In genomic region chr14:22383515-22384166, GRCh38 we compare ENCODE assay signal across 10 cellular contexts.
DNase-seq lines count a peak whose midpoint lies in the region; ATAC-seq and TF ChIP-seq lines count a peak whose summit lies in the region.
"Had no signal": no experiment of that assay in that cellular context is flagged by ENCODE, and none has a peak within 500 bp of the region (broad histone marks: within the 10 kb centered on the region; RNA-seq: fewer than 3 reads in every experiment).

No MANE protein-coding gene starts in this region.

- H3K4me3 Mint-ChIP-seq in nephron progenitor cell: no peak overlapping the region

- H3K4me1 ChIP-seq in effector memory CD4-positive, alpha-beta T cell (ENCODE audit: control insufficient read depth, insufficient read depth, low read length, poor library complexity, severe bottlenecking): no peaks in the 10 kb centered on the region
- H3K4me1 ChIP-seq in tibial artery: peaks cover 0 to 34% (median 15%) of the 10 kb centered on the region in 4 donors

- intact Hi-C loops in tibial artery (cut with DNase I; ENCODE audit: low total_unique reads): loop anchor here (5.0 kb wide), 1 partner anchor 66 kb away; no protein-coding TSS in a partner anchor

- peaks cover 45% of the 10 kb centered on the region for H3K4me1 Mint-ChIP-seq in nephron progenitor cell

- no peak for TF ChIP-seq CTCF in GM12864 (IDR thresholded peaks at IDR 0.05; ENCODE audit: low read depth, low read length, missing control alignments)
- no peak for TF ChIP-seq CTCF in nephron progenitor cell (IDR thresholded peaks at IDR 0.05)
- TF ChIP-seq CTCF in tibial artery (IDR thresholded peaks at IDR 0.05): no peak

- peak overlapping the region; percentile 55 for H3K27ac ChIP-seq in effector memory CD4-positive, alpha-beta T cell (ENCODE audit: insufficient read depth, low read length, poor library complexity, severe bottlenecking)
- H3K27ac ChIP-seq in tibial artery: no peak overlapping the region

- ATAC-seq in GM19351 (IDR thresholded peaks at IDR 0.05; ENCODE audit: unreplicated experiment) (peak; percentile 46), HG03064 (IDR thresholded peaks at IDR 0.05; ENCODE audit: low read depth, unreplicated experiment) (peak; percentile 34)

- DNase-seq in GM12864 (ENCODE audit: low read depth): peak; percentile 71
- DNase-seq in effector memory CD4-positive, alpha-beta T cell: peak in 1 of 3 donors; percentile 1
- DNase-seq in nephron progenitor cell: no peak
- no peak for DNase-seq in tibial artery
- DNase-seq in stimulated activated naive CD4-positive, alpha-beta T cell treated with Interleukin-2 at 50 U/mL for 16 hours (lab: John Stamatoyannopoulos, UW): no peak
- DNase-seq in DMS153 (lab: John Stamatoyannopoulos, UW): no peak
- DNase-seq: anterior cingulate cortex, DMS79 treated with DMSO at 0.1 percent for 48 hours had no signal

- H3K27me3 ChIP-seq in effector memory CD4-positive, alpha-beta T cell (replicated peaks; ENCODE audit: control insufficient read depth, insufficient read depth, low read length, poor library complexity, severe bottlenecking): no peaks in the 10 kb centered on the region
- peaks cover 0 to 6% of the 10 kb centered on the region in 2 donors for H3K27me3 ChIP-seq in tibial artery

- H3K9me3 ChIP-seq in effector memory CD4-positive, alpha-beta T cell (ENCODE audit: control insufficient read depth, low read length): no peaks in the 10 kb centered on the region
- no peaks in the 10 kb centered on the region for H3K9me3 ChIP-seq in tibial artery

- H3K36me3 Mint-ChIP-seq in nephron progenitor cell (ENCODE audit: low read depth): no peaks in the 10 kb centered on the region

- no peaks in the 10 kb centered on the region for H3K36me3 ChIP-seq in effector memory CD4-positive, alpha-beta T cell (ENCODE audit: control insufficient read depth, insufficient read depth, low read length)
- no peaks in the 10 kb centered on the region for H3K36me3 ChIP-seq in tibial artery

- no peaks in the 10 kb centered on the region for H3K9me3 Mint-ChIP-seq in nephron progenitor cell

- peaks cover 11% of the 10 kb centered on the region for H3K27me3 Mint-ChIP-seq in nephron progenitor cell (ENCODE audit: low read depth, poor library complexity)

- no peak overlapping the region; the same call in 1 of the 2 replicates for H3K4me3 ChIP-seq in GM12864 (ENCODE audit: low read depth, low read length)
- H3K4me3 ChIP-seq in effector memory CD4-positive, alpha-beta T cell (ENCODE audit: insufficient read depth, low read depth, low read length, poor library complexity, severe bottlenecking): no peak overlapping the region
- no peak overlapping the region for H3K4me3 ChIP-seq in tibial artery

- no peak overlapping the region for H3K27ac Mint-ChIP-seq in nephron progenitor cell
